8 cellular contexts compared by ENCODE assay signal in the genomic region with DNA sequence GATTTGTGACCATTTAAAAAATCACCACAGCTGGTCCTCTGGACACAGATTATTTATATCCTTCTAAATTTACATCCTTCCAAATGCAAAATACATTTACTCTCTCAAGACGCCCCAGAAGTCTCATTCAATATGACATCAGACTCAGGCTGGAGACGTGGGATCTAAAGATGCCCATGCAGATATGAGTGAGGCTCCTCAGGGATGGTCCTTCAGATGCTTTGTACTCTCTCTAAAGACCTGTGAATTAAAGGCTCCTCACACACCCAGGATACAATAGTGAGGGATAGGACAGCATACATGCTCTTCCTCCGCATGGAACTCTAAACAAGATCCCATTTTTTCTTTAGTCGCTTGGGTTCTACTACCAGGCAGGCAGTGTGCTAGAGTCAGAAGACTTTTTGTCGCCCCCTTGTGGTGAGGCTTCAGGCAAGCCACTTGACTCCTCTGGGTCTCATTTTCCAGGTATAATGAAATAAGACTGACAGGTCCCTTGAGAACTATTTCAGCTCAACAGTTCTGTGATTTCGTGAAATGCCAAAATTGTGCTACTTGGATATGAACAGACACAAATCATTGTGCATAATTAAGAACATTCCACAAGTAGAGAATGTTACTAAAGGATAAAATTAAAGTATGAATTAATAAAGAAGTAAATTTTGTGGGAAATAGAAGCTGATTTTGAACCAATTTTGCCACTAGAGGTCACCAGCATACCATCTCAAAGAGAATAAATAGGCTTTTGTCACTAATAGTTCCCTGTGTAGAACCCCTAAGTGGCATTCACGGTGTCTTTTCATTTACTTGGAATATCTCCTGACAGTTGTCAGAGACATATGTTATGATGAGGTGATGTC. TPM values are rescaled to one million over a fixed set of nuclear protein-coding genes. Genes with fewer than 3 reads are reported as not detected.
DNase-seq lines count a peak whose midpoint lies in the region; ATAC-seq and TF ChIP-seq lines count a peak whose summit lies in the region.

No MANE protein-coding gene starts in this region.

- peaks cover 2 to 7% of the 10 kb centered on the region in 2 donors for H3K27me3 Mint-ChIP-seq in CD4-positive, alpha-beta memory T cell

- TF ChIP-seq CTCF in coronary artery (IDR thresholded peaks at IDR 0.05): peak; percentile 78
- TF ChIP-seq CTCF in right lobe of liver (IDR thresholded peaks at IDR 0.05): peak; percentile 65 to 88 (median 84)

- H3K4me1 ChIP-seq in CD4-positive, alpha-beta memory T cell (ENCODE audit: insufficient read depth, low read length): no peaks in the 10 kb centered on the region
- H3K4me1 ChIP-seq in right lobe of liver: no peaks in the 10 kb centered on the region

- H3K4me1 Mint-ChIP-seq in CD4-positive, alpha-beta memory T cell: peaks cover 0 to 4% (median 4%) of the 10 kb centered on the region in 4 donors

- no peak overlapping the region for H3K27ac Mint-ChIP-seq in CD4-positive, alpha-beta memory T cell

- no peaks in the 10 kb centered on the region for H3K9me3 ChIP-seq in CD4-positive, alpha-beta memory T cell (ENCODE audit: control insufficient read depth in 1 of 2, low read length in 2 of 2)
- H3K9me3 ChIP-seq in right lobe of liver: no peaks in the 10 kb centered on the region

- H3K36me3 ChIP-seq in CD4-positive, alpha-beta memory T cell (ENCODE audit: insufficient read depth, low read length): no peaks in the 10 kb centered on the region
- H3K36me3 ChIP-seq in right lobe of liver: no peaks in the 10 kb centered on the region

- CTCF ChIA-PET in CD4-positive, alpha-beta memory T cell (lab: Charles Lee; ENCODE audit: partially characterized antibody): interaction anchor here (0.6 to 8.6 kb wide), 51 partner anchors 9 to 625 kb away, joined by 3 to 119 read pairs (median 4); partner anchors contain the start of genes CLGN, ELMOD2 and SCOC

- no peak overlapping the region for H3K27ac ChIP-seq in CD4-positive, alpha-beta memory T cell (ENCODE audit: low read depth, low read length)
- H3K27ac ChIP-seq in coronary artery: no peak overlapping the region
- no peak overlapping the region for H3K27ac ChIP-seq in right lobe of liver

- no peak for TF ChIP-seq POLR2A in right lobe of liver (IDR thresholded peaks at IDR 0.05)

- POLR2A ChIA-PET in CD4-positive, alpha-beta memory T cell (lab: Charles Lee; ENCODE audit: partially characterized antibody): interaction anchor here (1.4 kb wide), 1 partner anchor 14 kb away, joined by 7 read pairs; the partner anchor contains the start of gene SCOC

- ATAC-seq in GM19372 (IDR thresholded peaks at IDR 0.05; ENCODE audit: low read depth, unreplicated experiment): peak; percentile 97
- peak; percentile 95 for ATAC-seq in HG03442 (IDR thresholded peaks at IDR 0.05; ENCODE audit: unreplicated experiment)
- peak; percentile 96 to 97 (median 97) for ATAC-seq in right lobe of liver

- DNase-seq in CD4-positive, alpha-beta memory T cell: peak; percentile 65 to 77 (median 70)
- DNase-seq in NCI-H460 (ENCODE audit: extremely low read depth, low read depth): peak; percentile 79
- DNase-seq in activated CD4-positive, alpha-beta T cell treated with anti-CD3 and anti-CD28 coated beads for 48 hours: peak; percentile 87
- DNase-seq in coronary artery (ENCODE audit: low spot score): no peak
- DNase-seq in right lobe of liver: peak; percentile 67 to 83 (median 68)
- peak; percentile 45 for DNase-seq in stimulated activated CD8-positive, alpha-beta memory T cell treated with anti-CD3 and anti-CD28 coated beads, Interleukin-12 subunit alpha, Interleukin-12 subunit beta, amount 100 ng/mL, for 24 hours (ENCODE audit: extremely low read depth)

- 16% methylated on average over 7 of the region's 7 CpGs for WGBS in right lobe of liver (ENCODE audit: insufficient coverage, low coverage, low lambda C conversion rate, missing lambda C conversion rate)

- intact Hi-C loops in CD4-positive, alpha-beta memory T cell (cut with micrococcal nuclease): loop anchor here (1.0 to 10.0 kb wide), 5 partner anchors 14 to 625 kb away; partner anchors contain the start of gene SCOC
- intact Hi-C loops in right lobe of liver (cut with DNase I): no loop called here

- H3K27me3 ChIP-seq in CD4-positive, alpha-beta memory T cell (ENCODE audit: insufficient read depth, low read length): no peaks in the 10 kb centered on the region
- no peaks in the 10 kb centered on the region for H3K27me3 ChIP-seq in right lobe of liver

- no peak overlapping the region for H3K4me3 ChIP-seq in CD4-positive, alpha-beta memory T cell (ENCODE audit: low read length in 2 of 2)
- H3K4me3 ChIP-seq in coronary artery: no peak overlapping the region
- no peak overlapping the region for H3K4me3 ChIP-seq in right lobe of liver

- no peaks in the 10 kb centered on the region for H3K9me3 Mint-ChIP-seq in CD4-positive, alpha-beta memory T cell

- no peak overlapping the region for H3K4me3 Mint-ChIP-seq in CD4-positive, alpha-beta memory T cell

- no peaks in the 10 kb centered on the region for H3K36me3 Mint-ChIP-seq in CD4-positive, alpha-beta memory T cell

RNA-seq across cellular contexts. Expression of gene SCOC, which starts 13.6 kb away (rescaled TPM):
- 10 to 100 TPM; 21.8 to 22.8 TPM for total RNA-seq in CD4-positive, alpha-beta memory T cell
- 10 to 100 TPM; 31.1 to 63.7 TPM for polyA plus RNA-seq in CD4-positive, alpha-beta memory T cell
- total RNA-seq in NCI-H460 (2014; rRNA removed; shearing (Covaris generic)): 70.0 and 73.1 TPM in 2 replicates
- 39.7 and 67.1 TPM in 2 replicates for polyA plus RNA-seq in NCI-H460 (2014; cell fraction: nucleus; rRNA removed)
- 10 to 100 TPM; 23.1 to 39.3 (median 29.3) TPM for total RNA-seq in right lobe of liver
